In genomic region chr3:144114767-144115166, GRCh38 we compare ENCODE assay signal across 16 cellular contexts.
DNase-seq lines count a peak whose midpoint lies in the region; TF ChIP-seq lines count a peak whose summit lies in the region.
"Had no signal": no experiment of that assay in that cellular context is flagged by ENCODE, and none has a peak within 500 bp of the region (broad histone marks: within the 10 kb centered on the region; RNA-seq: fewer than 3 reads in every experiment).

No MANE protein-coding gene starts in this region.

- H3K9me3 Mint-ChIP-seq in brain: peaks cover 0 to 4% (median 0%) of the 10 kb centered on the region in 5 experiments
- peaks cover 5% of the 10 kb centered on the region for H3K9me3 Mint-ChIP-seq in neural crest cell

- TF ChIP-seq CTCF in brain (conservative IDR thresholded peaks at IDR 0.05): no peak
- no peak for TF ChIP-seq CTCF in neural crest cell (conservative IDR thresholded peaks at IDR 0.05)

- H3K27me3 Mint-ChIP-seq in brain: peaks cover 11% of the 10 kb centered on the region
- no peaks in the 10 kb centered on the region for H3K27me3 Mint-ChIP-seq in neural crest cell (ENCODE audit: low read depth)

- H3K4me3 Mint-ChIP-seq in brain (no peak overlapping the region), neural crest cell (no peak overlapping the region)
- H3K4me3 Mint-ChIP-seq: activated CD4-positive, alpha-beta T cell treated with anti-CD3 and anti-CD28 coated beads for 36 hours had no signal

- peak overlapping the region in 3 of 5 experiments; percentile 25 to 50 (median 46) for H3K27ac Mint-ChIP-seq in brain
- H3K27ac Mint-ChIP-seq in neural crest cell (ENCODE audit: unreplicated experiment): peak overlapping the region; percentile 68
- H3K27ac Mint-ChIP-seq: activated CD4-positive, alpha-beta T cell treated with anti-CD3 and anti-CD28 coated beads for 36 hours had no signal

- peaks cover 39% of the 10 kb centered on the region for H3K4me1 Mint-ChIP-seq in brain
- H3K4me1 Mint-ChIP-seq in neural crest cell: peaks cover 28% of the 10 kb centered on the region
- H3K4me1 Mint-ChIP-seq: activated CD4-positive, alpha-beta T cell treated with anti-CD3 and anti-CD28 coated beads for 36 hours had no signal

- H3K36me3 Mint-ChIP-seq in brain: no peaks in the 10 kb centered on the region
- no peaks in the 10 kb centered on the region for H3K36me3 Mint-ChIP-seq in neural crest cell (ENCODE audit: low read depth)

- DNase-seq in SHP77 treated with DMSO at 0.1 percent for 48 hours (lab: John Stamatoyannopoulos, UW): peak; percentile 1
- no peak for DNase-seq in SHP77 (lab: John Stamatoyannopoulos, UW)
- DNase-seq in NCI-H82 (lab: John Stamatoyannopoulos, UW): peak; percentile 85
- DNase-seq in neural crest cell (ENCODE audit: low read depth, low spot score): no peak
- DNase-seq in glomerular visceral epithelial cell (ENCODE audit: extremely low spot score): no peak
- no peak for DNase-seq in T-helper 1 cell
- DNase-seq in COLO668 (lab: John Stamatoyannopoulos, UW; ENCODE audit: unreplicated experiment): no peak
- DNase-seq: activated CD4-positive, alpha-beta T cell treated with anti-CD3 and anti-CD28 coated beads for 36 hours; activated effector memory CD4-positive, alpha-beta T cell treated with Interleukin-2 at 50 U/mL for 16 hours; dermis blood vessel endothelial cell; KG1; mucosa of descending colon; NCI-H1105; psoas muscle; stimulated activated CD8-positive, alpha-beta memory T cell treated with anti-CD3 and anti-CD28 coated beads, Interleukin-4, amount 100 ng/mL, for 48 hours had no signal

Comparison
In these comparisons a context has a peak if more than half of its experiments do, and no peak if none do; other contexts are left out.
1. DNase-seq: peak in SHP77 treated with DMSO at 0.1 percent for 48 hours (single experiment) and NCI-H82 (single experiment); none in SHP77 (0 of 2), neural crest cell (single experiment), glomerular visceral epithelial cell (single experiment), T-helper 1 cell (0 of 5) and COLO668 (single experiment).